Comparison of ENCODE assay signal across 34 cellular contexts in the genomic region with DNA sequence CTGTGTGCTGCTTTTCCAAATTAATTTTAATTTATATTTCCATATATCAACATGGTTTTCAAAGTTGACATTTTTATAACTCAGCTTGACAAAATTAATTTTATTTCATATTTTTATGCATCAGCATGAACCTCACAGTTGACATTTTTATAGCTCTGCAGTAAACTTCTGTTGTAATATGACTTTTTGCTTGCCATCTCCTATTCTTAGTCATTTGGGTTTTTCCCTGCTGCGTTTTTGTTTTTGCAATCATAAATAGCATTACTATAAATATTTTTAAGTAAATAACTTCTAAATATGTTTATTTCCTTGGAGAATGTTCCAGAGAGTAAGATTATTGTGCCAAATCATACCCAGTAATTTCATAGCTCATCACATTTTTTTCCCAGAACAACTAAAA. TPM values are rescaled to one million over a fixed set of nuclear protein-coding genes. Genes with fewer than 3 reads are reported as not detected.
"Had no signal": no experiment of that assay in that cellular context is flagged by ENCODE, and none has a peak within 500 bp of the region (broad histone marks: within the 10 kb centered on the region; RNA-seq: fewer than 3 reads in every experiment).

No MANE protein-coding gene starts in this region.

- H3K9me3 ChIP-seq: adrenal gland, body of pancreas, breast epithelium had no signal

- ATAC-seq: activated CD8-positive, alpha-beta T cell treated with anti-CD3 and anti-CD28 coated beads for 36 hours; activated naive CD4-positive, alpha-beta T cell treated with anti-CD3 and anti-CD28 coated beads, Interleukin-2, amount 50 U/mL, for 72 hours; activated T-cell treated with anti-CD3 and anti-CD28 coated beads, Interleukin-2, amount 50 U/mL, for 4 hours; activated T-cell treated with anti-CD3 and anti-CD28 coated beads, Interleukin-2, amount 50 U/mL, for 72 hours; activated T-helper 17 cell treated with anti-CD3 and anti-CD28 coated beads, Interleukin-2, amount 50 U/mL, for 72 hours; body of pancreas; T-cell; T-helper 17 cell had no signal

- H3K27me3 ChIP-seq: adrenal gland, body of pancreas, brain microvascular endothelial cell, breast epithelium had no signal

- H3K27ac ChIP-seq: adrenal gland, body of pancreas, brain microvascular endothelial cell, breast epithelium, VCaP had no signal

- DNase-seq: activated B cell treated with CpG ODN at 0.5 μM for 24 hours; activated CD4-positive, alpha-beta memory T cell treated with anti-CD3 and anti-CD28 coated beads for 36 hours; activated CD4-positive, alpha-beta T cell treated with anti-CD3 and anti-CD28 coated beads for 4 hours; activated CD4-positive, alpha-beta T cell treated with anti-CD3 and anti-CD28 coated beads, Interleukin-2, amount 10 ng/mL, durations not matched to agents 24 days and 14 days; activated CD4-positive, alpha-beta T cell treated with anti-CD3 and anti-CD28 coated beads, Interleukin-2, amount 50 U/mL, for 1 hour; activated CD4-positive, alpha-beta T cell treated with anti-CD3 and anti-CD28 coated beads, Interleukin-2, amount 50 U/mL, for 4 hours; activated CD4-positive, CD25-positive, alpha-beta regulatory T cell treated with anti-CD3 and anti-CD28 coated beads, Interleukin-2, amount 50 U/mL, for 72 hours; activated CD8-positive, alpha-beta memory T cell treated with anti-CD3 and anti-CD28 coated beads, Interleukin-2, amount 50 U/mL, for 4 hours; activated CD8-positive, alpha-beta T cell treated with anti-CD3 and anti-CD28 coated beads for 36 hours; activated effector memory CD4-positive, alpha-beta T cell treated with anti-CD3 and anti-CD28 coated beads, Interleukin-2, amount 50 U/mL, for 16 hours; activated gamma-delta T cell treated with Interleukin-2 at 50 U/mL for 16 hours; activated naive CD4-positive, alpha-beta T cell; activated naive CD4-positive, alpha-beta T cell treated with anti-CD3 and anti-CD28 coated beads for 36 hours; activated naive CD4-positive, alpha-beta T cell treated with anti-CD3 and anti-CD28 coated beads, Interleukin-2, amount 50 U/mL, for 16 hours; activated naive CD8-positive, alpha-beta T cell treated with anti-CD3 and anti-CD28 coated beads for 36 hours; activated T-cell treated with anti-CD3 and anti-CD28 coated beads for 4 hours; activated T-cell treated with anti-CD3 and anti-CD28 coated beads, Interleukin-2, amount 50 U/mL, for 1 hour; activated T-cell treated with anti-CD3 and anti-CD28 coated beads, Interleukin-2, amount 50 U/mL, for 4 hours; activated T-cell treated with anti-CD3 and anti-CD28 coated beads, Interleukin-2, amount 50 U/mL, for 72 hours; adrenal gland; amniotic stem cell; aorta; body of pancreas; brain microvascular endothelial cell; central memory CD4-positive, alpha-beta T cell; T-cell; T-helper 17 cell; T-helper 9 cell had no signal

- H3K4me3 ChIP-seq: adrenal gland, body of pancreas, breast epithelium had no signal

- H3K36me3 ChIP-seq: adrenal gland, brain microvascular endothelial cell, breast epithelium had no signal

- H3K4me1 ChIP-seq: adrenal gland, body of pancreas, breast epithelium had no signal

- FAIRE-seq: astrocyte, TTC549 had no signal

RNA-seq across cellular contexts. Expression of a gene that starts 21.0 kb away (rescaled TPM):
- total RNA-seq: activated CD8-positive, alpha-beta T cell treated with anti-CD3 and anti-CD28 coated beads for 36 hours had no signal
